ENCODE assay signal across 1 cellular context in genomic region chr7:154913645-154914579, GRCh38.
TF ChIP-seq lines count a peak whose summit lies in the region.

No MANE protein-coding gene starts in this region.

TF ChIP-seq in HepG2, 621 proteins besides CTCF, POLR2A, EP300 and RAD21 (continued from another document and continues in another):
- TF ChIP-seq CSRNP2 (CRISPR knock-in tag; conservative IDR thresholded peaks at IDR 0.05; ENCODE audit: low read depth) (no peak), CBX2 (IDR thresholded peaks at IDR 0.05; ENCODE audit: low read depth, low read length) (no peak), CBX2 (CRISPR knock-in tag; IDR thresholded peaks at IDR 0.05; ENCODE audit: low read depth) (no peak), ZNF326 (CRISPR knock-in tag; IDR thresholded peaks at IDR 0.05; ENCODE audit: borderline replicate concordance) (no peak), LBX2 (CRISPR knock-in tag; IDR thresholded peaks at IDR 0.05; ENCODE audit: borderline replicate concordance) (no peak), ADNP (CRISPR knock-in tag; IDR thresholded peaks at IDR 0.05) (no peak), HMG20B (CRISPR knock-in tag; conservative IDR thresholded peaks at IDR 0.05) (0 out of 2 replicates have a peak, but pooled peaks have one; percentile 24), ZNF777 (CRISPR knock-in tag; IDR thresholded peaks at IDR 0.05) (no peak), ZNF160 (CRISPR knock-in tag; IDR thresholded peaks at IDR 0.05) (peak; percentile 48; the same call in 1 of the 2 replicates), NR2C2 (CRISPR knock-in tag; IDR thresholded peaks at IDR 0.05; ENCODE audit: borderline replicate concordance) (peak; percentile 89), HHEX (CRISPR knock-in tag; IDR thresholded peaks at IDR 0.05) (no peak), CEBPG (CRISPR knock-in tag; IDR thresholded peaks at IDR 0.05) (0 out of 2 replicates have a peak, but pooled peaks have one; percentile 17), ZBTB14 (CRISPR knock-in tag; IDR thresholded peaks at IDR 0.05) (no peak), TRIM24 (CRISPR knock-in tag; IDR thresholded peaks at IDR 0.05) (peak; percentile 75; the same call in 1 of the 2 replicates), GLMP (CRISPR knock-in tag; IDR thresholded peaks at IDR 0.05; ENCODE audit: borderline replicate concordance) (no peak), NFIB (CRISPR knock-in tag; IDR thresholded peaks at IDR 0.05; ENCODE audit: borderline replicate concordance) (0 out of 2 replicates have a peak, but pooled peaks have one; percentile 8), MAX (IDR thresholded peaks at IDR 0.05) (peak; percentile 95), ZNF136 (CRISPR knock-in tag; IDR thresholded peaks at IDR 0.05; ENCODE audit: low read depth) (no peak), ZNF460 (CRISPR knock-in tag; IDR thresholded peaks at IDR 0.05; ENCODE audit: borderline replicate concordance) (no peak; the same call in 1 of the 2 replicates), ZNF253 (CRISPR knock-in tag; IDR thresholded peaks at IDR 0.05; ENCODE audit: borderline replicate concordance) (0 out of 2 replicates have a peak, but pooled peaks have one; percentile 36), ZNF746 (CRISPR knock-in tag; IDR thresholded peaks at IDR 0.05) (0 out of 2 replicates have a peak, but pooled peaks have one; percentile 52), ERF (CRISPR knock-in tag; IDR thresholded peaks at IDR 0.05) (peak; percentile 86; the same call in 1 of the 2 replicates), CCDC6 (CRISPR knock-in tag; IDR thresholded peaks at IDR 0.05) (peak; percentile 87), NFE2L2 (IDR thresholded peaks at IDR 0.05; ENCODE audit: low read length) (no peak), LRRFIP1 (CRISPR knock-in tag; conservative IDR thresholded peaks at IDR 0.05) (no peak), SAFB2 (CRISPR knock-in tag; IDR thresholded peaks at IDR 0.05; ENCODE audit: borderline replicate concordance, low read depth) (no peak), SMARCE1 (IDR thresholded peaks at IDR 0.05; ENCODE audit: borderline replicate concordance) (no peak), ZNF780A (CRISPR knock-in tag; IDR thresholded peaks at IDR 0.05) (no peak), NR2F2 (IDR thresholded peaks at IDR 0.05; ENCODE audit: borderline replicate concordance, low read depth) (peak; percentile 56), FOXJ3 (CRISPR knock-in tag; IDR thresholded peaks at IDR 0.05; ENCODE audit: borderline replicate concordance) (peak; percentile 39; the same call in 1 of the 2 replicates), KDM6A (CRISPR knock-in tag; IDR thresholded peaks at IDR 0.05; ENCODE audit: low read depth) (peak; percentile 52; the same call in 1 of the 2 replicates), ZNF234 (CRISPR knock-in tag; conservative IDR thresholded peaks at IDR 0.05) (no peak), SIX1 (CRISPR knock-in tag; IDR thresholded peaks at IDR 0.05; ENCODE audit: borderline replicate concordance) (0 out of 2 replicates have a peak, but pooled peaks have one; percentile 53), EED (CRISPR knock-in tag; IDR thresholded peaks at IDR 0.05) (peak; percentile 67; the same call in 1 of the 2 replicates), PHF8 (CRISPR knock-in tag; IDR thresholded peaks at IDR 0.05) (peak; percentile 60; the same call in 1 of the 2 replicates), ZBTB42 (CRISPR knock-in tag; IDR thresholded peaks at IDR 0.05) (0 out of 2 replicates have a peak, but pooled peaks have one; percentile 40), SP140L (CRISPR knock-in tag; IDR thresholded peaks at IDR 0.05; ENCODE audit: borderline replicate concordance) (0 out of 2 replicates have a peak, but pooled peaks have one; percentile 92), CEBPB (IDR thresholded peaks at IDR 0.05; ENCODE audit: borderline replicate concordance, low read depth, low read length) (no peak), ZNF704 (CRISPR knock-in tag; IDR thresholded peaks at IDR 0.05; ENCODE audit: borderline replicate concordance) (no peak), FOXP4 (CRISPR knock-in tag; IDR thresholded peaks at IDR 0.05) (no peak), CEBPZ (IDR thresholded peaks at IDR 0.05; ENCODE audit: low read length) (no peak), SUZ12 (IDR thresholded peaks at IDR 0.05; ENCODE audit: low read depth, low read length) (no peak), ZNF335 (CRISPR knock-in tag; IDR thresholded peaks at IDR 0.05) (0 out of 2 replicates have a peak, but pooled peaks have one; percentile 25), DR1 (CRISPR knock-in tag; IDR thresholded peaks at IDR 0.05) (peak; percentile 54; the same call in 1 of the 2 replicates), STAT5B (CRISPR knock-in tag; IDR thresholded peaks at IDR 0.05) (no peak), SRSF9 (IDR thresholded peaks at IDR 0.05; ENCODE audit: borderline replicate concordance, insufficient read depth, low read depth, low read length, poor library complexity, severe bottlenecking) (no peak), MAFF (IDR thresholded peaks at IDR 0.05; ENCODE audit: low read depth, low read length) (no peak), NFIC (IDR thresholded peaks at IDR 0.05; ENCODE audit: low read length) (0 out of 2 replicates have a peak, but pooled peaks have one; percentile 35), ZBTB20 (CRISPR knock-in tag; IDR thresholded peaks at IDR 0.05; ENCODE audit: borderline replicate concordance, low read depth) (peak; percentile 87; the same call in 1 of the 2 replicates), PLSCR1 (CRISPR knock-in tag; IDR thresholded peaks at IDR 0.05; ENCODE audit: borderline replicate concordance) (no peak), TBX3 (IDR thresholded peaks at IDR 0.05; ENCODE audit: borderline replicate concordance) (no peak), KAT2B (IDR thresholded peaks at IDR 0.05; ENCODE audit: borderline replicate concordance, low read depth, low read length) (no peak), ZNF792 (CRISPR knock-in tag; IDR thresholded peaks at IDR 0.05) (peak; percentile 69; the same call in 1 of the 2 replicates), RFXAP (CRISPR knock-in tag; IDR thresholded peaks at IDR 0.05; ENCODE audit: borderline replicate concordance) (peak; percentile 67; the same call in 1 of the 2 replicates), ZNF883 (CRISPR knock-in tag; IDR thresholded peaks at IDR 0.05; ENCODE audit: not compliant biosample characterization) (no peak), ZZZ3 (CRISPR knock-in tag; IDR thresholded peaks at IDR 0.05; ENCODE audit: borderline replicate concordance) (no peak), ZNF563 (CRISPR knock-in tag; IDR thresholded peaks at IDR 0.05) (peak; percentile 77; the same call in 1 of the 2 replicates)
